23 cellular contexts compared by ENCODE assay signal in the genomic region with DNA sequence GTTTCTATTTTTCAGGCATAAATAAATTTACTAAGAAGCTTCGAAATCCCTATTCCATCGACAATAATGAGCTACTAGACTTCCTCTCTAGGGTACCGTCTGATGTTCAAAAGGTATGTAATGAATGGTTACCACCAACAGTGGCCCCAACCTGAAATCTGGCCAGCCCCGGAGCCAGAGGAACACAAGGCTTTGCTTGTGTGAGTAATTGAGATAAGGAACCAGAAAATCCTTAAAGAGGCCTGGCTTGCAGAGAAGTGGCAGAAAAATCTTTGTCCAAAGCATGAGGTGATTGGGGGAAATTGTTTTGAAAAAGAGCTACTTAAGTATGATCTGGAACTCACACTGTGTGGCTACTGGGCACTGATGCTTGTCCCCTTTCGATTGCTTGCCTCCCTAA.
A peak's percentile ranks its signal among the peaks of the same experiment; 100 is the strongest.
DNase-seq lines count a peak whose midpoint lies in the region; ATAC-seq and TF ChIP-seq lines count a peak whose summit lies in the region.
"Had no signal": no experiment of that assay in that cellular context is flagged by ENCODE, and none has a peak within 500 bp of the region (broad histone marks: within the 10 kb centered on the region; RNA-seq: fewer than 3 reads in every experiment).

No MANE protein-coding gene starts in this region.

- no peak overlapping the region for H3K4me3 Mint-ChIP-seq in nephron
- H3K4me3 Mint-ChIP-seq in stimulated activated naive B cell treated with anti-CD40 and anti-IgM and Interleukin-4, amounts not matched to agents 10 μg/mL and 1 μg/mL and 100 μg/mL, for 72 hours, result no peak overlapping the region
- H3K4me3 Mint-ChIP-seq: CD4-positive, alpha-beta memory T cell had no signal

- peaks cover 61% of the 10 kb centered on the region for H3K4me1 ChIP-seq in Karpas-422 (ENCODE audit: low read length)
- H3K4me1 ChIP-seq: A549 had no signal

- no peak for DNase-seq in Karpas-422
- DNase-seq in amniotic epithelial cell (ENCODE audit: low read depth), result peak; percentile 48
- DNase-seq in islet precursor cell, result peak; percentile 76
- DNase-seq in 8988T, result no peak
- no peak for DNase-seq in C1 segment of cervical spinal cord (lab: John Stamatoyannopoulos, UW)
- no peak for DNase-seq in stimulated activated naive B cell treated with anti-CD40 and anti-IgM and Interleukin-4, amounts not matched to agents 10 μg/mL and 1 μg/mL and 100 μg/mL, for 72 hours
- DNase-seq: ACHN; AML-193; BE2C; Calu3; CD4-positive, alpha-beta memory T cell; COR-L47; DMS53; DMS79 treated with DMSO at 0.1 percent for 48 hours; GF-D8; GM23248; H7; HCEC 1CT had no signal

- peak overlapping the region; percentile 24 to 73 (median 62) for H3K27ac Mint-ChIP-seq in nephron
- H3K27ac Mint-ChIP-seq in stimulated activated naive B cell treated with anti-CD40 and anti-IgM and Interleukin-4, amounts not matched to agents 10 μg/mL and 1 μg/mL and 100 μg/mL, for 72 hours, result no peak overlapping the region

- no peaks in the 10 kb centered on the region for H3K9me3 Mint-ChIP-seq in nephron
- H3K9me3 Mint-ChIP-seq in stimulated activated naive B cell treated with anti-CD40 and anti-IgM and Interleukin-4, amounts not matched to agents 10 μg/mL and 1 μg/mL and 100 μg/mL, for 72 hours, result peaks cover 2 to 5% of the 10 kb centered on the region in 2 donors

- H3K4me3 ChIP-seq in Karpas-422 (ENCODE audit: low read length), result no peak overlapping the region
- H3K4me3 ChIP-seq: A549; BLaER1 treated with 17β-estradiol and CSF1 and Interleukin-3, amounts not matched to agents 10 nM and 100 nM; GM23248 had no signal

- no peaks in the 10 kb centered on the region for H3K79me2 ChIP-seq in Karpas-422 (ENCODE audit: low read length)

- H3K9ac ChIP-seq in Karpas-422 (ENCODE audit: low read length), result no peak overlapping the region
- H3K9ac ChIP-seq: BLaER1 treated with 17β-estradiol and CSF1 and Interleukin-3, amounts not matched to agents 10 nM and 100 nM; GM23248 had no signal

- no peak for TF ChIP-seq CTCF in nephron (IDR thresholded peaks at IDR 0.05; ENCODE audit: unreplicated experiment in 3 of 3)

- peaks cover 48% of the 10 kb centered on the region for H4K20me1 ChIP-seq in Karpas-422 (ENCODE audit: insufficient read depth, low read depth, low read length)
- H4K20me1 ChIP-seq: BLaER1 treated with 17β-estradiol and CSF1 and Interleukin-3, amounts not matched to agents 10 nM and 100 nM had no signal

- H3K36me3 Mint-ChIP-seq in nephron (ENCODE audit: low read depth), result no peaks in the 10 kb centered on the region
- peaks cover 53 to 71% of the 10 kb centered on the region in 2 donors for H3K36me3 Mint-ChIP-seq in stimulated activated naive B cell treated with anti-CD40 and anti-IgM and Interleukin-4, amounts not matched to agents 10 μg/mL and 1 μg/mL and 100 μg/mL, for 72 hours

- no peaks in the 10 kb centered on the region for H3K27me3 ChIP-seq in Karpas-422 (ENCODE audit: low read length)
- H3K27me3 ChIP-seq: BE2C; BLaER1 treated with 17β-estradiol and CSF1 and Interleukin-3, amounts not matched to agents 10 nM and 100 nM had no signal

- peaks cover 23% of the 10 kb centered on the region for H3K36me3 ChIP-seq in Karpas-422 (ENCODE audit: insufficient read depth, low read length)
- H3K36me3 ChIP-seq: BE2C; BLaER1 treated with 17β-estradiol and CSF1 and Interleukin-3, amounts not matched to agents 10 nM and 100 nM had no signal

- H3K4me2 ChIP-seq in Karpas-422 (ENCODE audit: low read depth, low read length, poor library complexity, severe bottlenecking), result peak overlapping the region; percentile 80
- H3K4me2 ChIP-seq: A549 had no signal

- no peak for ATAC-seq in GM18867 (IDR thresholded peaks at IDR 0.05; ENCODE audit: unreplicated experiment)
- ATAC-seq in stimulated activated naive B cell treated with anti-CD40 and anti-IgM and Interleukin-4, amounts not matched to agents 10 μg/mL and 1 μg/mL and 100 μg/mL, for 72 hours (replicated peaks), result no peak
- ATAC-seq: A549 had no signal

- no peaks in the 10 kb centered on the region for H3K9me2 ChIP-seq in Karpas-422 (replicated peaks; ENCODE audit: insufficient read depth, low read length)

- H3K27ac ChIP-seq in Karpas-422 (ENCODE audit: low read length), result no peak overlapping the region
- H3K27ac ChIP-seq: 22Rv1; A549; BLaER1 treated with 17β-estradiol and CSF1 and Interleukin-3, amounts not matched to agents 10 nM and 100 nM; GM23248 had no signal

- peaks cover 74% of the 10 kb centered on the region for H3K4me1 Mint-ChIP-seq in nephron
- no peaks in the 10 kb centered on the region for H3K4me1 Mint-ChIP-seq in stimulated activated naive B cell treated with anti-CD40 and anti-IgM and Interleukin-4, amounts not matched to agents 10 μg/mL and 1 μg/mL and 100 μg/mL, for 72 hours
- H3K4me1 Mint-ChIP-seq: CD4-positive, alpha-beta memory T cell had no signal

- H3K9me3 ChIP-seq in Karpas-422 (ENCODE audit: low read length), result no peaks in the 10 kb centered on the region
- H3K9me3 ChIP-seq: A549; BE2C; BLaER1 treated with 17β-estradiol and CSF1 and Interleukin-3, amounts not matched to agents 10 nM and 100 nM had no signal

- H2AFZ ChIP-seq in Karpas-422 (ENCODE audit: low read length), result no peak overlapping the region
- H2AFZ ChIP-seq: GM23248 had no signal

- peaks cover 26% of the 10 kb centered on the region for H3K27me3 Mint-ChIP-seq in nephron (ENCODE audit: low read depth)
- no peaks in the 10 kb centered on the region for H3K27me3 Mint-ChIP-seq in stimulated activated naive B cell treated with anti-CD40 and anti-IgM and Interleukin-4, amounts not matched to agents 10 μg/mL and 1 μg/mL and 100 μg/mL, for 72 hours
- H3K27me3 Mint-ChIP-seq: CD4-positive, alpha-beta memory T cell had no signal

Comparison
In these comparisons a context has a peak if more than half of its experiments do, and no peak if none do; other contexts are left out.
1. DNase-seq: peak in amniotic epithelial cell (single experiment) and islet precursor cell (single experiment); none in Karpas-422 (single experiment), 8988T (single experiment), C1 segment of cervical spinal cord (0 of 14) and stimulated activated naive B cell treated with anti-CD40 and anti-IgM and Interleukin-4, amounts not matched to agents 10 μg/mL and 1 μg/mL and 100 μg/mL, for 72 hours (single experiment).